ENCODE assay signal across 1 cellular context in the genomic region with DNA sequence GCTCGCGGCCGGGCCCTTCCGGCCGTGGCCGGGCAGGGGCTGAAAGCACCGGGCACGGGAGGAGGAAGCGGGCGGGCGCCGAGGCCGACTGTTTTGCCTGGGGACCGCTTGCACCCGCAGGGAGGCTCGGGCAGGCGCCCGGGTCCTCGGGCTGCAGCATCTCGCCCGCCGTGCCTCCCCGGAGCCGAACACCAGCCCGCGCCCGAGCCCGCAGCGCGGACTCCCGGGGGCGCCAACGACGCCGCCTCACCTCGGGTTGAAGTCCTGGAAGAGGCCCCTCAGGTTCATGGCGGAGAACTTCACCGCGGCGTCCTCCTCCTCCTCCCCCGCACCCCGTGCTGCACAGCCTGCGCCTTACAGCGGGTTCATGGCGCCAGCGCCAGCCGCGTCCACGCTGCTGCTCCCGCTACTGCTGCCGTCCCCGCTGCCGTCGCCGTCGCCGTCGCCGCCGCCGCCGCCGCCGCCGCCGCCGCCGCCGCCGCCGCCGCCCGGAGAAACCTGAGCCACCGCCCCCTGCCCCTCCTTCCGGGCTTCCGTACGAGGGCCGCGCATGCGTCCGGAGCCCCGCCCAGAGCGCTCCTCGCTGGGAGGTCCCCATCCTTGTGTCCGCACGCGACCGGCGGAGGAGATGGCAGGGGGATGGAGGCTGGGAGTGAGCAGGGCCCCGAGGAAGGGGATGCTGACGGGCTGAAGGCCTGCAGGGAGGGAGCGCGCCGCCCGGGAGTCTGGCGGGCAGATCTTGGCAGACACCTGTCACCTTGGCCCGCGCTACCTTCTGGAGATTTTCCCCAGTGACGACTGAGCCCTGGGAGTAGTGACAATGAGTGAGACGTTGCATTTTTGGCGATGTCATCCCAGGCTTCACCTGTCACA.
TF ChIP-seq lines count a peak whose summit lies in the region.

TSS of gene TMEM185A (minus strand) at position 500 of the 873 bp plus-strand sequence. CDS start at position 288, 212 bp downstream.

TF ChIP-seq in IMR-90, 13 proteins besides CTCF, POLR2A, EP300 and RAD21 (continued from another document):
- TF ChIP-seq, protein P1, sequence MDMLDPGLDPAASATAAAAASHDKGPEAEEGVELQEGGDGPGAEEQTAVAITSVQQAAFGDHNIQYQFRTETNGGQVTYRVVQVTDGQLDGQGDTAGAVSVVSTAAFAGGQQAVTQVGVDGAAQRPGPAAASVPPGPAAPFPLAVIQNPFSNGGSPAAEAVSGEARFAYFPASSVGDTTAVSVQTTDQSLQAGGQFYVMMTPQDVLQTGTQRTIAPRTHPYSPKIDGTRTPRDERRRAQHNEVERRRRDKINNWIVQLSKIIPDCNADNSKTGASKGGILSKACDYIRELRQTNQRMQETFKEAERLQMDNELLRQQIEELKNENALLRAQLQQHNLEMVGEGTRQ (IDR thresholded peaks at IDR 0.05; ENCODE audit: low read depth, low read length) = no peak
- TF ChIP-seq ELK1 (IDR thresholded peaks at IDR 0.05; ENCODE audit: borderline replicate concordance, low read depth, low read length) (no peak), CEBPB (IDR thresholded peaks at IDR 0.05; ENCODE audit: low read depth, low read length) (no peak), FOS (IDR thresholded peaks at IDR 0.05; ENCODE audit: low read depth, low read length) (no peak), RFX5 (IDR thresholded peaks at IDR 0.05; ENCODE audit: low read depth, low read length) (no peak), MAFK (IDR thresholded peaks at IDR 0.05; ENCODE audit: low read depth, low read length) (no peak), RCOR1 (IDR thresholded peaks at IDR 0.05; ENCODE audit: insufficient replicate concordance, low read length) (no peak), MXI1 (IDR thresholded peaks at IDR 0.05; ENCODE audit: borderline replicate concordance, low read depth, low read length) (no peak), CHD1 (IDR thresholded peaks at IDR 0.05; ENCODE audit: low read depth, low read length) (no peak), SMC3 (IDR thresholded peaks at IDR 0.05; ENCODE audit: low read depth, low read length) (no peak), MAZ (IDR thresholded peaks at IDR 0.05; ENCODE audit: borderline replicate concordance, low read depth, low read length) (peak; percentile 63; the same call in 1 of the 2 replicates)
TF ChIP-seq in IMR-90: peak in this region for 2.
